30 cellular contexts compared by ENCODE assay signal in genomic region chr4:78606035-78606434, GRCh38. TPM values are rescaled to one million over a fixed set of nuclear protein-coding genes. Genes with fewer than 3 reads are reported as not detected.
"Had no signal": no experiment of that assay in that cellular context is flagged by ENCODE, and none has a peak within 500 bp of the region (broad histone marks: within the 10 kb centered on the region; RNA-seq: fewer than 3 reads in every experiment).

No MANE protein-coding gene starts in this region.

- H3K9ac ChIP-seq: parathyroid adenoma had no signal

- H3K9me3 ChIP-seq: left lung, mucosa of descending colon, right atrium auricular region, suprapubic skin, thoracic aorta, tibial artery, upper lobe of right lung had no signal

- H3K36me3 Mint-ChIP-seq: natural killer cell treated with Interleukin-12 subunit alpha and Interleukin-12 subunit beta and Interleukin-15 and Interleukin-18, amount 100 ng/mL, for 72 hours had no signal

- H3K36me3 ChIP-seq: right atrium auricular region, suprapubic skin, thoracic aorta had no signal

- ATAC-seq: left colon; left lung; mucosa of descending colon; naive thymus-derived CD4-positive, alpha-beta T cell; sciatic nerve had no signal

- H3K79me2 ChIP-seq: parathyroid adenoma had no signal

- H2AFZ ChIP-seq: parathyroid adenoma had no signal

- H3K27ac ChIP-seq: left lung, parathyroid adenoma, right atrium auricular region, skin epidermis, suprapubic skin, thoracic aorta, tibial artery, upper lobe of right lung had no signal

- H3K27ac Mint-ChIP-seq: immature natural killer cell; naive thymus-derived CD4-positive, alpha-beta T cell; natural killer cell treated with Interleukin-12 subunit alpha and Interleukin-12 subunit beta and Interleukin-15 and Interleukin-18, amount 100 ng/mL, for 72 hours; stimulated activated naive CD8-positive, alpha-beta T cell treated with anti-CD3 and anti-CD28 coated beads, Interleukin-15, Interleukin-2, amounts not matched to agents 100 ng/mL and 50 ng/mL, for 24 hours had no signal

- DNase-seq: hypothalamus; immature natural killer cell; kidney; left colon; left lung; mesendoderm; midbrain; mucosa of descending colon; naive thymus-derived CD4-positive, alpha-beta T cell; occipital lobe; stimulated activated CD4-positive, alpha-beta T cell treated with anti-CD3 and anti-CD28 coated beads, Interleukin-12 subunit alpha, Interleukin-12 subunit beta, amount 100 ng/mL, for 4 hours; stimulated activated CD4-positive, alpha-beta T cell treated with anti-CD3 and anti-CD28 coated beads, Interleukin-15, amount 100 ng/mL, for 24 hours; stimulated activated CD4-positive, alpha-beta T cell treated with anti-CD3 and anti-CD28 coated beads, Interleukin-2, amount 100 ng/mL, for 24 hours; stimulated activated CD4-positive, alpha-beta T cell treated with anti-CD3 and anti-CD28 coated beads, Interleukin-4, amount 100 ng/mL, for 1 hour; stimulated activated naive CD4-positive, alpha-beta T cell; tibial artery; trophoblast cell; upper lobe of right lung had no signal

- H3K4me3 Mint-ChIP-seq: immature natural killer cell; naive thymus-derived CD4-positive, alpha-beta T cell; natural killer cell treated with Interleukin-12 subunit alpha and Interleukin-12 subunit beta and Interleukin-15 and Interleukin-18, amount 100 ng/mL, for 72 hours; stimulated activated naive CD8-positive, alpha-beta T cell treated with anti-CD3 and anti-CD28 coated beads, Interleukin-15, Interleukin-2, amounts not matched to agents 100 ng/mL and 50 ng/mL, for 24 hours had no signal

- FAIRE-seq: islet of Langerhans, kidney, urothelium cell line had no signal

- H3K4me3 ChIP-seq: left lung, lung, mucosa of descending colon, right atrium auricular region, skin epidermis, suprapubic skin, thoracic aorta, tibial artery, upper lobe of right lung had no signal

- H3K4me1 ChIP-seq: parathyroid adenoma, suprapubic skin, upper lobe of right lung had no signal

- H3K27me3 ChIP-seq: left lung, right atrium auricular region, suprapubic skin, tibial artery, upper lobe of right lung had no signal

- H3K9me3 Mint-ChIP-seq: naive thymus-derived CD4-positive, alpha-beta T cell; natural killer cell treated with Interleukin-12 subunit alpha and Interleukin-12 subunit beta and Interleukin-15 and Interleukin-18, amount 100 ng/mL, for 72 hours; stimulated activated naive CD8-positive, alpha-beta T cell treated with anti-CD3 and anti-CD28 coated beads, Interleukin-15, Interleukin-2, amounts not matched to agents 100 ng/mL and 50 ng/mL, for 24 hours had no signal

RNA-seq across cellular contexts. Expression of gene ANXA3, which starts 54.5 kb away (rescaled TPM):
- total RNA-seq: myocyte had no signal
- polyA plus RNA-seq: immature natural killer cell; naive thymus-derived CD4-positive, alpha-beta T cell had no signal
